ENCODE assay signal across 8 cellular contexts in genomic region chr9:129333961-129334743, GRCh38.
A peak's percentile ranks its signal among the peaks of the same experiment; 100 is the strongest.
DNase-seq lines count a peak whose midpoint lies in the region; ATAC-seq and TF ChIP-seq lines count a peak whose summit lies in the region.

No MANE protein-coding gene starts in this region.

- peak overlapping the region; percentile 63 for H3K18ac ChIP-seq in mesendoderm (ENCODE audit: low read length)

- H3K4me1 Mint-ChIP-seq in Calu3 (ENCODE audit: low read depth, unreplicated experiment) (peaks cover 26% of the 10 kb centered on the region), WTC11 (peaks cover 43% of the 10 kb centered on the region)

- peak overlapping the region; percentile 81 for H3K9ac ChIP-seq in mesendoderm (ENCODE audit: low read length)

- peak overlapping the region; percentile 100 for H2BK5ac ChIP-seq in mesendoderm (ENCODE audit: low read length)

- H3K27me3 Mint-ChIP-seq in Calu3 (ENCODE audit: unreplicated experiment), result no peaks in the 10 kb centered on the region
- 0 out of 2 replicates have a peak, but pooled peaks cover 4% of the 10 kb centered on the region for H3K27me3 Mint-ChIP-seq in WTC11 (ENCODE audit: low read depth)

- H3K23ac ChIP-seq in mesendoderm (ENCODE audit: low read length), result peak overlapping the region; percentile 2

- H3K4me1 ChIP-seq in mesendoderm (ENCODE audit: control insufficient read depth, low read depth, low read length), result peaks cover 18% of the 10 kb centered on the region
- H3K4me1 ChIP-seq in thymus (ENCODE audit: control insufficient read depth, insufficient read depth, low read length), result peaks cover 17% of the 10 kb centered on the region

- H2AK5ac ChIP-seq in mesendoderm (ENCODE audit: low read length), result peak overlapping the region; percentile 1

- H3K36me3 ChIP-seq in mesendoderm (ENCODE audit: control insufficient read depth, insufficient read depth, low read length) (no peaks in the 10 kb centered on the region), thymus (ENCODE audit: control insufficient read depth, insufficient read depth) (no peaks in the 10 kb centered on the region)

- peak overlapping the region; percentile 6 for H2BK120ac ChIP-seq in mesendoderm (ENCODE audit: low read depth, low read length)

- peak overlapping the region; percentile 5 for H3K4me2 ChIP-seq in mesendoderm (ENCODE audit: low read length)

- no peaks in the 10 kb centered on the region for H3K79me1 ChIP-seq in mesendoderm (ENCODE audit: low read length)

- peak; percentile 95 for DNase-seq in Calu3
- DNase-seq in LoVo (ENCODE audit: low spot score), result peak; percentile 92
- peak; percentile 91 for DNase-seq in WTC11 (ENCODE audit: low spot score)
- DNase-seq in epithelial cell of proximal tubule (ENCODE audit: low read depth), result peak; percentile 94
- DNase-seq in mesendoderm, result peak; percentile 100
- DNase-seq in cortex of kidney (lab: John Stamatoyannopoulos, UW), result no peak

- BruUV-seq in Calu3 (replicated peaks; lab: Mats Ljungman, UMichigan), result no TSS peak

- ATAC-seq in WTC11 (peak; percentile 82), HG02610 (IDR thresholded peaks at IDR 0.05; ENCODE audit: unreplicated experiment) (no peak)

- H3K9me3 ChIP-seq in thymus (ENCODE audit: control insufficient read depth), result no peaks in the 10 kb centered on the region

- TF ChIP-seq CTCF in Calu3 (IDR thresholded peaks at IDR 0.05; ENCODE audit: unreplicated experiment), result no peak
- no peak for TF ChIP-seq CTCF in WTC11 (IDR thresholded peaks at IDR 0.05)
- peak; percentile 22 for TF ChIP-seq CTCF in epithelial cell of proximal tubule (conservative IDR thresholded peaks at IDR 0.05; ENCODE audit: low read depth, low read length)

- H3K4me3 Mint-ChIP-seq in Calu3 (ENCODE audit: low read depth, unreplicated experiment) (peak overlapping the region; percentile 63), WTC11 (peak overlapping the region; percentile 57)

- H3K4me3 ChIP-seq in epithelial cell of proximal tubule (ENCODE audit: low read depth, low read length) (peak overlapping the region; percentile 15), mesendoderm (ENCODE audit: low read length) (no peak overlapping the region), thymus (ENCODE audit: low read length) (peak overlapping the region; percentile 21)

- WGBS in mesendoderm (ENCODE audit: extremely low coverage, insufficient coverage, low lambda C conversion rate), result no CpG with 5 or more reads among the region's 30 CpGs
- 17% methylated on average over 30 of the region's 30 CpGs for WGBS in thymus

- no peaks in the 10 kb centered on the region for H3K9me3 Mint-ChIP-seq in Calu3 (ENCODE audit: low read depth, unreplicated experiment)
- peaks cover 13% of the 10 kb centered on the region for H3K9me3 Mint-ChIP-seq in WTC11

- H3K27ac ChIP-seq in mesendoderm (ENCODE audit: low read depth, low read length) (peak overlapping the region; percentile 98), thymus (ENCODE audit: low read depth) (peak overlapping the region; percentile 80)

- CTCF ChIA-PET in Calu3 (lab: Charles Lee) (interaction anchor here (0.6 to 2.0 kb wide), 11 partner anchors 10 to 291 kb away, joined by 3 to 13 read pairs (median 4); no protein-coding TSS in a partner anchor), WTC11 (lab: Charles Lee) (interaction anchor here (0.6 to 3.0 kb wide), 17 partner anchors 10 to 290 kb away, joined by 3 to 27 read pairs (median 5); no protein-coding TSS in a partner anchor)

- H4K5ac ChIP-seq in mesendoderm (ENCODE audit: low read length), result peak overlapping the region; percentile 87

- H3K56ac ChIP-seq in mesendoderm (ENCODE audit: low read length), result peak overlapping the region; percentile 98

- intact Hi-C loops in Calu3 (cut with micrococcal nuclease; ENCODE audit: unreplicated experiment), result loop anchor here (2.0 kb wide), 1 partner anchor 155 kb away; the partner anchor contains the start of gene IER5L

- H3K27me3 ChIP-seq in mesendoderm (ENCODE audit: insufficient read depth, low read length, poor library complexity), result no peaks in the 10 kb centered on the region
- peaks cover 2% of the 10 kb centered on the region for H3K27me3 ChIP-seq in thymus (ENCODE audit: control insufficient read depth, insufficient read depth)

- no peaks in the 10 kb centered on the region for H3K79me2 ChIP-seq in mesendoderm (ENCODE audit: control insufficient read depth, insufficient read depth, low read length)

- peaks cover 30% of the 10 kb centered on the region for H3K36me3 Mint-ChIP-seq in Calu3 (ENCODE audit: insufficient read depth, unreplicated experiment)
- peaks cover 5% of the 10 kb centered on the region; the same call in 1 of the 2 replicates for H3K36me3 Mint-ChIP-seq in WTC11

- H2BK15ac ChIP-seq in mesendoderm (replicated peaks; ENCODE audit: low read depth), result no peak overlapping the region

- peak overlapping the region; percentile 38 for H3K4ac ChIP-seq in mesendoderm (ENCODE audit: low read depth, low read length)

- POLR2A ChIA-PET in WTC11 (lab: Charles Lee), result interaction anchor here (0.6 to 1.8 kb wide), 13 partner anchors 13 to 292 kb away, joined by 3 to 13 read pairs (median 4); partner anchors contain the start of genes IER5L and NTMT1

- H4K8ac ChIP-seq in mesendoderm (ENCODE audit: low read depth, low read length), result no peak overlapping the region

- peak overlapping the region; percentile 98 for H3K27ac Mint-ChIP-seq in Calu3 (ENCODE audit: unreplicated experiment)
- H3K27ac Mint-ChIP-seq in WTC11, result peak overlapping the region; percentile 100

TF ChIP-seq in WTC11, 78 proteins besides CTCF, POLR2A, EP300 and RAD21 (continues in another document):
- no peak for TF ChIP-seq ZNF138 (CRISPR knock-in tag; conservative IDR thresholded peaks at IDR 0.05)
- TF ChIP-seq RELA (CRISPR knock-in tag; IDR thresholded peaks at IDR 0.05; ENCODE audit: borderline replicate concordance), result no peak
- no peak for TF ChIP-seq PRRX2 (CRISPR knock-in tag; IDR thresholded peaks at IDR 0.05)
- peak; percentile 83 for TF ChIP-seq GABPB1 (CRISPR knock-in tag; IDR thresholded peaks at IDR 0.05)
- no peak for TF ChIP-seq GTF2I (CRISPR knock-in tag; conservative IDR thresholded peaks at IDR 0.05)
- no peak for TF ChIP-seq CDX4 (CRISPR knock-in tag; IDR thresholded peaks at IDR 0.05; ENCODE audit: borderline replicate concordance)
- TF ChIP-seq, protein P1, sequence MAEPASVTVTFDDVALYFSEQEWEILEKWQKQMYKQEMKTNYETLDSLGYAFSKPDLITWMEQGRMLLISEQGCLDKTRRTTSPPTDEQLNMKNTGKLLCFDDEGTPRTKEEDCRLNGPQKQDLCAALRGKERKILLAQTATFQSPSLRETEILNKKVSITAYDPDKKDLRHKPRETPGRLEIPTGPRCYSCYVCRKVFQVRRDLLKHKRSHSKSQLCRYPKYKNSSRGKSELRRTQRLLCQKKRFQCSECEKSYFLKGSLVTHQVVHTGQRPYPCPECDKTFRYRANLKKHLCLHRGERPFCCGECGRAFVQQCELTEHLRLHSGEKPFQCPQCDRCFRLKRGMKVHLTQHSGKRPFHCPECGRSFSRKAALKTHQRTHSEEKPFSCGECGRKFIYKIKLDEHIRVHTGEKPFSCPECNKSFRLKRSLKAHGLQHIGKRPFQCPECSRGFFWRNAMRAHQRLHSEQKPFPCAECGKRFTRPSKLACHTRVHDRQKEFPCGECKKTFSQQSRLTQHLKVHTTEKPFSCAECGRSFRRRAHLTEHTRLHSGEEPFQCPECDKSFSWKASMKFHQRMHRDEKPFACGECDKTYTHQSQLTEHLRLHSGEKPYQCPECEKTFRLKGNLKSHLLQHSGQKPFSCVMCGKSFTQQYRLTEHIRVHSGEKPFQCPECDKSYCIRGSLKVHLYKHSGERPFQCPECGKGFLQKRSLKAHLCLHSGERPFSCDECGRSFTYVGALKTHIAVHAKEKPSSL (CRISPR knock-in tag; conservative IDR thresholded peaks at IDR 0.05), result no peak
- TF ChIP-seq IRF2 (CRISPR knock-in tag; IDR thresholded peaks at IDR 0.05; ENCODE audit: borderline replicate concordance, low read depth), result no peak
- peak; percentile 88 for TF ChIP-seq E2F4 (CRISPR knock-in tag; IDR thresholded peaks at IDR 0.05; ENCODE audit: borderline replicate concordance, low read depth)
- no peak for TF ChIP-seq JAZF1 (CRISPR knock-in tag; IDR thresholded peaks at IDR 0.05)
- no peak for TF ChIP-seq FOXJ3 (CRISPR knock-in tag; IDR thresholded peaks at IDR 0.05; ENCODE audit: borderline replicate concordance)
- TF ChIP-seq JUN (CRISPR knock-in tag; IDR thresholded peaks at IDR 0.05), result no peak
- TF ChIP-seq RORB (CRISPR knock-in tag; IDR thresholded peaks at IDR 0.05), result no peak
- TF ChIP-seq, protein P2, sequence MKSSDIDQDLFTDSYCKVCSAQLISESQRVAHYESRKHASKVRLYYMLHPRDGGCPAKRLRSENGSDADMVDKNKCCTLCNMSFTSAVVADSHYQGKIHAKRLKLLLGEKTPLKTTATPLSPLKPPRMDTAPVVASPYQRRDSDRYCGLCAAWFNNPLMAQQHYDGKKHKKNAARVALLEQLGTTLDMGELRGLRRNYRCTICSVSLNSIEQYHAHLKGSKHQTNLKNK (CRISPR knock-in tag; IDR thresholded peaks at IDR 0.05), result no peak
- TF ChIP-seq, protein P3, sequence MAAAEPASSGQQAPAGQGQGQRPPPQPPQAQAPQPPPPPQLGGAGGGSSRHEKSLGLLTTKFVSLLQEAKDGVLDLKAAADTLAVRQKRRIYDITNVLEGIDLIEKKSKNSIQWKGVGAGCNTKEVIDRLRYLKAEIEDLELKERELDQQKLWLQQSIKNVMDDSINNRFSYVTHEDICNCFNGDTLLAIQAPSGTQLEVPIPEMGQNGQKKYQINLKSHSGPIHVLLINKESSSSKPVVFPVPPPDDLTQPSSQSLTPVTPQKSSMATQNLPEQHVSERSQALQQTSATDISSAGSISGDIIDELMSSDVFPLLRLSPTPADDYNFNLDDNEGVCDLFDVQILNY (CRISPR knock-in tag; IDR thresholded peaks at IDR 0.05), result peak; percentile 99
- no peak for TF ChIP-seq SOX15 (CRISPR knock-in tag; IDR thresholded peaks at IDR 0.05)
- peak; percentile 94 for TF ChIP-seq TEAD4 (CRISPR knock-in tag; IDR thresholded peaks at IDR 0.05)
